Comparison of ENCODE assay signal across 18 cellular contexts in genomic region chr19:12866416-12867119, GRCh38. TPM values are rescaled to one million over a fixed set of nuclear protein-coding genes. Genes with fewer than 3 reads are reported as not detected.
A peak's percentile ranks its signal among the peaks of the same experiment; 100 is the strongest.
DNase-seq lines count a peak whose midpoint lies in the region; ATAC-seq, FAIRE-seq and TF ChIP-seq lines count a peak whose summit lies in the region.
"Had no signal": no experiment of that assay in that cellular context is flagged by ENCODE, and none has a peak within 500 bp of the region (broad histone marks: within the 10 kb centered on the region; RNA-seq: fewer than 3 reads in every experiment).

No MANE protein-coding gene starts in this region.

- H3K4me1 Mint-ChIP-seq in T-helper 1 cell treated with Interleukin-12 subunit alpha and Interleukin-12 subunit beta and Interleukin-4 antibody, amounts not matched to agents 30 μg/mL and 1 μg/mL, for 36 hours (ENCODE audit: low read depth) = peaks cover 9% of the 10 kb centered on the region

- H3K27ac ChIP-seq in PC-9 (no peak overlapping the region), pancreas (no peak overlapping the region)
- H3K27ac ChIP-seq: thyroid gland had no signal

- H3K4me3 ChIP-seq in PC-9 (peak overlapping the region; percentile 87; the same call in 1 of the 2 replicates), pancreas (peak overlapping the region in 1 of 4 donors; percentile 36)
- H3K4me3 ChIP-seq: MG63 had no signal

- in situ Hi-C loops in KBM-7 (cut with MboI; ENCODE audit: low pct_unique_long_range_greater_than_20kb, low sequenced_read_pairs) = no loop called here

- no peak for FAIRE-seq in pancreas (lab: Jason Lieb, UNC)
- no peak for FAIRE-seq in GM12892 (lab: Jason Lieb, UNC)
- FAIRE-seq: D721Med had no signal

- POLR2A ChIA-PET in PC-9 (lab: Charles Lee; ENCODE audit: unreplicated experiment) = no interaction called here

- H3K9me3 ChIP-seq in PC-9 (ENCODE audit: insufficient read depth, low read depth) (no peaks in the 10 kb centered on the region), pancreas (no peaks in the 10 kb centered on the region)
- H3K9me3 ChIP-seq: thyroid gland had no signal

- no peaks in the 10 kb centered on the region for H3K27me3 ChIP-seq in PC-9 (ENCODE audit: insufficient read depth, low read depth)
- H3K27me3 ChIP-seq in pancreas = no peaks in the 10 kb centered on the region
- H3K27me3 ChIP-seq: thyroid gland had no signal

- peak overlapping the region; percentile 99 for H3K4me2 ChIP-seq in PC-9

- no peaks in the 10 kb centered on the region for H3K9me2 ChIP-seq in PC-9 (ENCODE audit: insufficient read depth)

- H3K27ac Mint-ChIP-seq in T-helper 1 cell treated with Interleukin-12 subunit alpha and Interleukin-12 subunit beta and Interleukin-4 antibody, amounts not matched to agents 30 μg/mL and 1 μg/mL, for 36 hours = peak overlapping the region; percentile 26
- H3K27ac Mint-ChIP-seq: activated CD4-positive, alpha-beta memory T cell treated with anti-CD3 and anti-CD28 coated beads, Interleukin-2, amount 10 ng/mL, durations not matched to agents 7 days and 5 days had no signal

- CTCF ChIA-PET in PC-9 (lab: Charles Lee) = no interaction called here

- H3K4me3 Mint-ChIP-seq in T-helper 1 cell treated with Interleukin-12 subunit alpha and Interleukin-12 subunit beta and Interleukin-4 antibody, amounts not matched to agents 30 μg/mL and 1 μg/mL, for 36 hours = peak overlapping the region; percentile 49

- TF ChIP-seq CTCF in PC-9 (conservative IDR thresholded peaks at IDR 0.05) = no peak
- no peak for TF ChIP-seq CTCF in pancreas (IDR thresholded peaks at IDR 0.05)

- H3K36me3 ChIP-seq in PC-9 (ENCODE audit: low read depth) (no peaks in the 10 kb centered on the region), pancreas (no peaks in the 10 kb centered on the region)
- H3K36me3 ChIP-seq: MG63, thyroid gland had no signal

- H4K20me1 ChIP-seq in PC-9 (ENCODE audit: insufficient read depth) = no peaks in the 10 kb centered on the region

- no TSS peak for BruUV-seq in PC-9 (replicated peaks; lab: Mats Ljungman, UMichigan)

- 75 to 81% methylated on average over 29 of the region's 29 CpGs for WGBS in pancreas, 2 donors

- H3K4me1 ChIP-seq in PC-9 (replicated peaks; ENCODE audit: insufficient read depth) = no peaks in the 10 kb centered on the region
- H3K4me1 ChIP-seq in pancreas = no peaks in the 10 kb centered on the region

- H3F3A ChIP-seq in PC-9 (ENCODE audit: insufficient read depth, low read depth) = peaks cover 12% of the 10 kb centered on the region; the same call in 1 of the 2 replicates

- TF ChIP-seq POLR2A in GM12892 (IDR thresholded peaks at IDR 0.05; ENCODE audit: low read depth, low read length) = no peak

- no peaks in the 10 kb centered on the region for H3K36me3 Mint-ChIP-seq in T-helper 1 cell treated with Interleukin-12 subunit alpha and Interleukin-12 subunit beta and Interleukin-4 antibody, amounts not matched to agents 30 μg/mL and 1 μg/mL, for 36 hours (ENCODE audit: low read depth)

- peak; percentile 24 for ATAC-seq in esophagus mucosa
- peak; percentile 29 to 75 (median 58) for ATAC-seq in pancreas

- no peak for DNase-seq in T-helper 1 cell
- no peak for DNase-seq in PC-9
- peak in 2 of 6 donors; percentile 48 to 52 for DNase-seq in pancreas
- no peak for DNase-seq in KBM-7
- no peak for DNase-seq in DMS114 treated with DMSO at 0.1 percent for 48 hours (lab: John Stamatoyannopoulos, UW; ENCODE audit: unreplicated experiment)
- no peak for DNase-seq in GM12892 (ENCODE audit: insufficient read length)
- DNase-seq: 8988T, cortex of kidney, MG63, NCI-H2171 had no signal

- H3K27me3 Mint-ChIP-seq in T-helper 1 cell treated with Interleukin-12 subunit alpha and Interleukin-12 subunit beta and Interleukin-4 antibody, amounts not matched to agents 30 μg/mL and 1 μg/mL, for 36 hours (ENCODE audit: low read depth) = no peaks in the 10 kb centered on the region

- intact Hi-C loops in PC-9 (cut with micrococcal nuclease; ENCODE audit: unreplicated experiment) = no loop called here
- intact Hi-C loops in pancreas (cut with DNase I) = no loop called here

- H3K9me3 Mint-ChIP-seq in T-helper 1 cell treated with Interleukin-12 subunit alpha and Interleukin-12 subunit beta and Interleukin-4 antibody, amounts not matched to agents 30 μg/mL and 1 μg/mL, for 36 hours = no peaks in the 10 kb centered on the region
- H3K9me3 Mint-ChIP-seq: activated CD4-positive, alpha-beta memory T cell treated with anti-CD3 and anti-CD28 coated beads, Interleukin-2, amount 10 ng/mL, durations not matched to agents 7 days and 5 days had no signal

- no peaks in the 10 kb centered on the region for H3K79me2 ChIP-seq in PC-9 (ENCODE audit: low read depth)

- H2AFZ ChIP-seq in PC-9 = no peak overlapping the region

RNA-seq across cellular contexts. Expression of gene DNASE2, which starts 14.7 kb away (rescaled TPM):
- total RNA-seq in PC-9 (2021) (68.4 and 81.0 TPM in 2 replicates), esophagus mucosa (22.5 TPM), pancreas (10 to 100 TPM; 16.2 to 35.9 (median 20.5) TPM)
- 10 to 100 TPM in 1 of 2 donors, 1 to 10 TPM in 1; 9.4 to 21.0 TPM for polyA plus RNA-seq in pancreas
- polyA plus RNA-seq in GM12892 (2012; ENCODE audit: missing spikeins) = 14.7 TPM

RNA-seq across cellular contexts. Expression of gene KLF1, which starts 20.4 kb away (rescaled TPM):
- total RNA-seq in PC-9 (2021) (0.22 and 0.25 TPM in 2 replicates), esophagus mucosa (not detected), pancreas (under 1 TPM in 2 of 6 donors, not detected in 4; 0.12 to 0.22 TPM)
- not detected for polyA plus RNA-seq in pancreas
- not detected for polyA plus RNA-seq in GM12892 (2012; ENCODE audit: missing spikeins)
- total RNA-seq: kidney epithelial cell, myocyte, thyroid gland had no signal

RNA-seq across cellular contexts. Expression of gene GCDH, which starts 24.4 kb away (rescaled TPM):
- total RNA-seq in PC-9 (2021) (23.2 and 27.8 TPM in 2 replicates), esophagus mucosa (16.1 TPM), pancreas (10 to 100 TPM in 3 of 6 donors, 1 to 10 TPM in 3; 6.3 to 17.2 (median 11.7) TPM)
- 10 to 100 TPM; 19.2 to 27.1 TPM for polyA plus RNA-seq in pancreas
- 37.1 TPM for polyA plus RNA-seq in GM12892 (2012; ENCODE audit: missing spikeins)

RNA-seq across cellular contexts. Expression of gene MAST1, which starts 28.3 kb away (rescaled TPM):
- total RNA-seq in PC-9 (2021) (11.4 and 11.9 TPM in 2 replicates), esophagus mucosa (not detected), pancreas (1 to 10 TPM in 1 of 6 donors, under 1 TPM in 5; 0.23 to 1.1 (median 0.84) TPM)
- polyA plus RNA-seq in pancreas = 1 to 10 TPM; 5.8 to 7.3 TPM
- polyA plus RNA-seq in GM12892 (2012; ENCODE audit: missing spikeins) = 1.1 TPM
- total RNA-seq: myocyte, skeletal muscle tissue had no signal

RNA-seq across cellular contexts. Expression of gene RTBDN, which starts 32.2 kb away (rescaled TPM):
- 0.78 and 1.0 TPM in 2 replicates for total RNA-seq in PC-9 (2021)
- total RNA-seq in esophagus mucosa = not detected
- total RNA-seq in pancreas = under 1 TPM in 4 of 6 donors, not detected in 2; 0.19 to 0.86 (median 0.37) TPM
- polyA plus RNA-seq in pancreas = 1 to 10 TPM; 1.2 to 4.6 TPM
- not detected for polyA plus RNA-seq in GM12892 (2012; ENCODE audit: missing spikeins)
- total RNA-seq: activated CD4-positive, alpha-beta memory T cell treated with anti-CD3 and anti-CD28 coated beads, Interleukin-2, amount 10 ng/mL, durations not matched to agents 7 days and 5 days; myocyte; skeletal muscle tissue; thyroid gland had no signal
